ENCODE assay signal across 2 cellular contexts in genomic region chr12:75971253-75971652, GRCh38.
TF ChIP-seq lines count a peak whose summit lies in the region.

No MANE protein-coding gene starts in this region.

TF ChIP-seq in IMR-90, 13 proteins besides CTCF, POLR2A, EP300 and RAD21:
- TF ChIP-seq MAFK (IDR thresholded peaks at IDR 0.05; ENCODE audit: low read depth, low read length), result no peak
- TF ChIP-seq RCOR1 (IDR thresholded peaks at IDR 0.05; ENCODE audit: insufficient replicate concordance, low read length), result no peak
- TF ChIP-seq SMC3 (IDR thresholded peaks at IDR 0.05; ENCODE audit: low read depth, low read length), result no peak
- TF ChIP-seq BHLHE40 (IDR thresholded peaks at IDR 0.05; ENCODE audit: low read depth, low read length), result no peak
- no peak for TF ChIP-seq NFE2L2 (IDR thresholded peaks at IDR 0.05; ENCODE audit: low read depth, low read length)
- no peak for TF ChIP-seq CEBPB (IDR thresholded peaks at IDR 0.05; ENCODE audit: low read depth, low read length)
- no peak for TF ChIP-seq FOS (IDR thresholded peaks at IDR 0.05; ENCODE audit: low read depth, low read length)
- no peak for TF ChIP-seq CHD1 (IDR thresholded peaks at IDR 0.05; ENCODE audit: low read depth, low read length)
- TF ChIP-seq ELK1 (IDR thresholded peaks at IDR 0.05; ENCODE audit: borderline replicate concordance, low read depth, low read length), result no peak
- TF ChIP-seq, protein P1, sequence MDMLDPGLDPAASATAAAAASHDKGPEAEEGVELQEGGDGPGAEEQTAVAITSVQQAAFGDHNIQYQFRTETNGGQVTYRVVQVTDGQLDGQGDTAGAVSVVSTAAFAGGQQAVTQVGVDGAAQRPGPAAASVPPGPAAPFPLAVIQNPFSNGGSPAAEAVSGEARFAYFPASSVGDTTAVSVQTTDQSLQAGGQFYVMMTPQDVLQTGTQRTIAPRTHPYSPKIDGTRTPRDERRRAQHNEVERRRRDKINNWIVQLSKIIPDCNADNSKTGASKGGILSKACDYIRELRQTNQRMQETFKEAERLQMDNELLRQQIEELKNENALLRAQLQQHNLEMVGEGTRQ (IDR thresholded peaks at IDR 0.05; ENCODE audit: low read depth, low read length), result no peak

TF ChIP-seq in H1, 55 proteins besides CTCF, POLR2A, EP300 and RAD21:
- no peak for TF ChIP-seq MAX (IDR thresholded peaks at IDR 0.05)
- TF ChIP-seq SIN3A (conservative IDR thresholded peaks at IDR 0.05 in 1 of 2, IDR thresholded peaks at IDR 0.05 in 1 of 2; ENCODE audit: low read depth in 1 of 2, low read length in 2 of 2), result no peak
- TF ChIP-seq RNF2 (IDR thresholded peaks at IDR 0.05; ENCODE audit: borderline replicate concordance, low read depth, low read length, missing control alignments, poor library complexity, severe bottlenecking), result no peak
- TF ChIP-seq TAF1 (IDR thresholded peaks at IDR 0.05; ENCODE audit: low read depth, low read length), result no peak
- no peak for TF ChIP-seq SP4 (IDR thresholded peaks at IDR 0.05; ENCODE audit: low read length)
- no peak for TF ChIP-seq BRCA1 (IDR thresholded peaks at IDR 0.05; ENCODE audit: low read depth, low read length)
- no peak for TF ChIP-seq CEBPB (IDR thresholded peaks at IDR 0.05; ENCODE audit: low read depth, low read length)
- TF ChIP-seq EZH2 (IDR thresholded peaks at IDR 0.05; ENCODE audit: low read depth, low read length, severe bottlenecking), result no peak
- no peak for TF ChIP-seq ATF2 (IDR thresholded peaks at IDR 0.05; ENCODE audit: low read length)
- TF ChIP-seq YY1 (IDR thresholded peaks at IDR 0.05; ENCODE audit: low read depth, low read length), result no peak
- no peak for TF ChIP-seq GTF2F1 (IDR thresholded peaks at IDR 0.05; ENCODE audit: borderline replicate concordance, low read depth, low read length)
- TF ChIP-seq SIX5 (IDR thresholded peaks at IDR 0.05; ENCODE audit: low read depth, low read length), result no peak
- TF ChIP-seq CHD2 (IDR thresholded peaks at IDR 0.05; ENCODE audit: low read length), result no peak
- no peak for TF ChIP-seq SUZ12 (IDR thresholded peaks at IDR 0.05; ENCODE audit: low read length)
- TF ChIP-seq JUN (IDR thresholded peaks at IDR 0.05; ENCODE audit: low read depth, low read length), result no peak
- no peak for TF ChIP-seq KDM1A (IDR thresholded peaks at IDR 0.05; ENCODE audit: borderline replicate concordance, low read length)
- no peak for TF ChIP-seq SIRT6 (IDR thresholded peaks at IDR 0.05; ENCODE audit: low read length)
- no peak for TF ChIP-seq ASH2L (IDR thresholded peaks at IDR 0.05; ENCODE audit: low read length)
